32 cellular contexts compared by ENCODE assay signal in the genomic region with DNA sequence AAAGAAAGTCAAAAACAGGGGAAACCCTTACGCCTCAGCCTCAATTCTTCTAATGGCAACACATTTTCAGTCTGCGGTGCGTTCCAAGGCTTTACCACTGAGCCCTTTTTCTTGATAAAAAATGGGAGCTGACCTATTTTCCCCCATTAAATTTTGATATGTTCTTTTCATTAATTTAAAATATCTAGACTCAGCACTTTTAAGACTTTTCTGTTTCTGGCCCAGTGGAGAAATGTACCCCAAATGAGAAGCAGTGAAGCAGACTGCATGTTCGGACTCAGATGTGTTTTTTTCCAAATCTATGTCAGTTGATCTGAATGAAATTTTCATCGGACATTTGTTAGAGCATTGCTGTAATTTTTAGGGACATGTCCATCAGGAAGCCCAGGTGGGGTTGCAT.
DNase-seq lines count a peak whose midpoint lies in the region; ATAC-seq, FAIRE-seq and TF ChIP-seq lines count a peak whose summit lies in the region.
"Had no signal": no experiment of that assay in that cellular context is flagged by ENCODE, and none has a peak within 500 bp of the region (broad histone marks: within the 10 kb centered on the region; RNA-seq: fewer than 3 reads in every experiment).

No MANE protein-coding gene starts in this region.

- CTCF ChIA-PET in HepG2 (lab: Yijun Ruan, JAX; ENCODE audit: low intra/inter-chr PET ratio, low total read pairs) = no interaction called here
- CTCF ChIA-PET in A549 (lab: Yijun Ruan, JAX) = no interaction called here
- CTCF ChIA-PET in IMR-90 (lab: Yijun Ruan, JAX) = no interaction called here

- H3K79me1 ChIP-seq in IMR-90 (ENCODE audit: low read depth in 1 of 2, low read length in 2 of 2) = no peaks in the 10 kb centered on the region

- no peak overlapping the region for H2AK9ac ChIP-seq in IMR-90 (replicated peaks; ENCODE audit: low read depth, low read length, poor library complexity)

- WGBS in HepG2 (ENCODE audit: low lambda C conversion rate) = 37% methylated on average over 5 of the region's 5 CpGs
- WGBS in right lobe of liver (ENCODE audit: insufficient coverage, low coverage, low lambda C conversion rate, missing lambda C conversion rate) = 66% methylated on average over 5 of the region's 5 CpGs
- WGBS in A549 (ENCODE audit: missing lambda C conversion rate) = 29% methylated on average over 5 of the region's 5 CpGs
- 20% methylated on average over 1 of the region's 5 CpGs; no CpG with 5 or more reads in 1 of the 2 experiments for WGBS in IMR-90 (ENCODE audit: extremely low coverage in 2 of 2, insufficient read length in 1 of 2), 2 experiments

- H4K5ac ChIP-seq in IMR-90 (ENCODE audit: low read depth, low read length) = no peak overlapping the region

- TF ChIP-seq RAD21 in HepG2 (CRISPR knock-in tag; IDR thresholded peaks at IDR 0.05) (no peak), A549 (conservative IDR thresholded peaks at IDR 0.05 in 1 of 2, IDR thresholded peaks at IDR 0.05 in 1 of 2) (no peak), IMR-90 (IDR thresholded peaks at IDR 0.05; ENCODE audit: low read length) (no peak)

- H3K23ac ChIP-seq in IMR-90 (ENCODE audit: low read depth, low read length) = no peak overlapping the region

- TF ChIP-seq POLR2A in HepG2 (IDR thresholded peaks at IDR 0.05; ENCODE audit: insufficient read depth in 1 of 2, low read depth in 2 of 2, low read length in 2 of 2) (no peak), right lobe of liver (IDR thresholded peaks at IDR 0.05) (no peak), A549 (IDR thresholded peaks at IDR 0.05; ENCODE audit: low read length) (no peak), IMR-90 (IDR thresholded peaks at IDR 0.05; ENCODE audit: low read depth, low read length) (no peak)

- no peak overlapping the region for H3K9ac ChIP-seq in HepG2 (ENCODE audit: insufficient read depth, low read depth, low read length)
- H3K9ac ChIP-seq in IMR-90 (ENCODE audit: low read depth, low read length) = no peak overlapping the region
- H3K9ac ChIP-seq: BLaER1; BLaER1 treated with 17β-estradiol and CSF1 and Interleukin-3, amounts not matched to agents 10 nM and 100 nM had no signal

- H2BK15ac ChIP-seq in IMR-90 (ENCODE audit: low read depth, low read length) = no peak overlapping the region

- no peaks in the 10 kb centered on the region; the same call in 1 of the 2 replicates for H4K20me1 ChIP-seq in HepG2 (ENCODE audit: insufficient read depth, low read length)
- no peaks in the 10 kb centered on the region for H4K20me1 ChIP-seq in IMR-90 (ENCODE audit: insufficient read depth, low read length)
- H4K20me1 ChIP-seq: BLaER1; BLaER1 treated with 17β-estradiol and CSF1 and Interleukin-3, amounts not matched to agents 10 nM and 100 nM had no signal

- POLR2A ChIA-PET in HepG2 (lab: Yijun Ruan, JAX) (no interaction called here), A549 (lab: Yijun Ruan, JAX) (no interaction called here), IMR-90 (lab: Charles Lee; ENCODE audit: unreplicated experiment) (no interaction called here)

- no peak overlapping the region for H2BK20ac ChIP-seq in IMR-90 (ENCODE audit: low read depth, low read length)

- H3K4me2 ChIP-seq in HepG2 (ENCODE audit: low read depth, low read length) (no peak overlapping the region), A549 (no peak overlapping the region), IMR-90 (ENCODE audit: low read depth, low read length) (no peak overlapping the region)
- H3K4me2 ChIP-seq: BLaER1; BLaER1 treated with 17β-estradiol and CSF1 and Interleukin-3, amounts not matched to agents 10 nM and 100 nM had no signal

- H3K27me3 ChIP-seq in HepG2 (ENCODE audit: control insufficient read depth in 1 of 2, insufficient read depth in 2 of 2, low read length in 2 of 2) (peaks cover 0 to 3% of the 10 kb centered on the region in 2 experiments; a peak in 1 of 5 replicates), right lobe of liver (no peaks in the 10 kb centered on the region), IMR-90 (ENCODE audit: control insufficient read depth, insufficient read depth, low read length) (no peaks in the 10 kb centered on the region), H7 (ENCODE audit: control insufficient read depth, insufficient read depth, low read length) (no peaks in the 10 kb centered on the region)
- H3K27me3 ChIP-seq: BE2C; BLaER1; BLaER1 treated with 17β-estradiol and CSF1 and Interleukin-3, amounts not matched to agents 10 nM and 100 nM had no signal

- no peak overlapping the region for H2BK5ac ChIP-seq in IMR-90 (ENCODE audit: low read depth, low read length, poor library complexity, severe bottlenecking)

- H3K4me1 ChIP-seq in HepG2 (ENCODE audit: insufficient read depth, low read length) (no peaks in the 10 kb centered on the region), right lobe of liver (no peaks in the 10 kb centered on the region), A549 (no peaks in the 10 kb centered on the region), IMR-90 (ENCODE audit: control insufficient read depth, insufficient read depth, low read length) (no peaks in the 10 kb centered on the region)
- H3K4me1 ChIP-seq: BE2C; BLaER1; BLaER1 treated with 17β-estradiol and CSF1 and Interleukin-3, amounts not matched to agents 10 nM and 100 nM; Caco-2 had no signal

- H2AFZ ChIP-seq in HepG2 (ENCODE audit: low read length) (no peak overlapping the region), IMR-90 (replicated peaks; ENCODE audit: low read length, poor library complexity) (no peak overlapping the region)

- no peaks in the 10 kb centered on the region for H3K79me2 ChIP-seq in HepG2 (ENCODE audit: insufficient read depth, low read length)

- TF ChIP-seq EP300 in HepG2 (IDR thresholded peaks at IDR 0.05; ENCODE audit: low read depth in 2 of 2, low read length in 2 of 2) (no peak), HepG2 (CRISPR knock-in tag; IDR thresholded peaks at IDR 0.05; ENCODE audit: borderline replicate concordance) (no peak), A549 (IDR thresholded peaks at IDR 0.05) (no peak)

- dilution Hi-C loops in IMR-90 (cut with HindIII; ENCODE audit: low sequenced_read_pairs, unreplicated experiment) = no loop called here

- FAIRE-seq in HepG2 (lab: Jason Lieb, UNC) (no peak), A549 (lab: Jason Lieb, UNC) (no peak)
- FAIRE-seq: A204.1, D721Med had no signal

- H3K9me3 ChIP-seq in HepG2 (ENCODE audit: low read length) = no peaks in the 10 kb centered on the region
- no peaks in the 10 kb centered on the region for H3K9me3 ChIP-seq in right lobe of liver
- no peaks in the 10 kb centered on the region for H3K9me3 ChIP-seq in A549
- H3K9me3 ChIP-seq in IMR-90 (ENCODE audit: control insufficient read depth, insufficient read depth, low read length) = no peaks in the 10 kb centered on the region; the same call in 1 of the 2 replicates
- H3K9me3 ChIP-seq: BE2C, BLaER1, Caco-2 had no signal

- no peak overlapping the region for H4K91ac ChIP-seq in IMR-90 (ENCODE audit: insufficient read depth, low read depth, low read length)

- no peaks in the 10 kb centered on the region for H3K9me1 ChIP-seq in IMR-90 (ENCODE audit: insufficient read depth, low read length)

- H3K18ac ChIP-seq in IMR-90 (ENCODE audit: low read depth, low read length) = no peak overlapping the region

- DNase-seq in HepG2 (ENCODE audit: low spot score) = no peak
- no peak for DNase-seq in right lobe of liver
- no peak for DNase-seq in A549 (ENCODE audit: low read depth in 1 of 2, low spot score in 1 of 2)
- DNase-seq in IMR-90 = no peak
- DNase-seq in activated T-cell treated with anti-CD3 and anti-CD28 coated beads, Interleukin-2, amount 50 U/mL, for 1 hour = no peak
- no peak for DNase-seq in H7
- DNase-seq: 8988T; ACHN; AML-193; BE2C; C1 segment of cervical spinal cord; Caco-2; Calu3; CD4-positive, alpha-beta memory T cell; CD4-positive, alpha-beta T cell; CD4-positive, CD25-positive, alpha-beta regulatory T cell; CD8-positive, alpha-beta memory T cell; CD8-positive, alpha-beta T cell; COR-L47; DMS 273 treated with DMSO at 0.1 percent for 48 hours; DMS153; DMS53; DMS79; DMS79 treated with DMSO at 0.1 percent for 48 hours; DND-41; EL had no signal

- H3K27ac ChIP-seq in HepG2 (ENCODE audit: extremely low read length, insufficient read depth, low read length) (no peak overlapping the region), right lobe of liver (no peak overlapping the region), A549 (no peak overlapping the region), IMR-90 (ENCODE audit: insufficient read depth, low read length) (no peak overlapping the region)
- H3K27ac ChIP-seq: 22Rv1; BLaER1; BLaER1 treated with 17β-estradiol and CSF1 and Interleukin-3, amounts not matched to agents 10 nM and 100 nM; C4-2B had no signal

- no peak overlapping the region for H4K8ac ChIP-seq in IMR-90 (ENCODE audit: low read depth in 2 of 2, low read length in 2 of 2)

- no peak overlapping the region for H3K4ac ChIP-seq in IMR-90 (ENCODE audit: low read depth, low read length)

- in situ Hi-C loops in HepG2 (cut with HindIII; ENCODE audit: extremely low pct_ligation_motif_present, low pct_unique_long_range_greater_than_20kb) = no loop called here
- in situ Hi-C loops in IMR-90 (cut with MboI; ENCODE audit: low sequenced_read_pairs) = no loop called here

- TF ChIP-seq CTCF in HepG2 (CRISPR knock-in tag; IDR thresholded peaks at IDR 0.05) (no peak), right lobe of liver (IDR thresholded peaks at IDR 0.05) (no peak), A549 (IDR thresholded peaks at IDR 0.05) (no peak), IMR-90 (conservative IDR thresholded peaks at IDR 0.05; ENCODE audit: low read depth, low read length) (no peak)

- H3K56ac ChIP-seq in IMR-90 (ENCODE audit: extremely low read depth, insufficient read depth, low read length) = no peak overlapping the region

- no peak overlapping the region for H2AK5ac ChIP-seq in IMR-90 (ENCODE audit: low read depth, low read length)

- ATAC-seq in HepG2 (no peak), right lobe of liver (no peak), A549 (no peak), IMR-90 (ENCODE audit: low read depth) (no peak)
- ATAC-seq: CD8-positive, alpha-beta T cell had no signal

- H3K36me3 ChIP-seq in HepG2 (replicated peaks in 1 of 2; ENCODE audit: control insufficient read depth in 1 of 2, insufficient read depth in 2 of 2, low read length in 2 of 2) (no peaks in the 10 kb centered on the region), right lobe of liver (no peaks in the 10 kb centered on the region), IMR-90 (ENCODE audit: control insufficient read depth, insufficient read depth, low read length) (no peaks in the 10 kb centered on the region), H7 (replicated peaks; ENCODE audit: control insufficient read depth, insufficient read depth, low read length) (no peaks in the 10 kb centered on the region)
- H3K36me3 ChIP-seq: BE2C; BLaER1; BLaER1 treated with 17β-estradiol and CSF1 and Interleukin-3, amounts not matched to agents 10 nM and 100 nM had no signal

- no TSS peak for BruUV-seq in HepG2 (replicated peaks; lab: Mats Ljungman, UMichigan)
- no TSS peak for BruUV-seq in IMR-90 (replicated peaks; lab: Mats Ljungman, UMichigan)

- intact Hi-C loops in HepG2 (cut with micrococcal nuclease; ENCODE audit: unreplicated experiment) (no loop called here), right lobe of liver (cut with DNase I) (no loop called here), IMR-90 (cut with micrococcal nuclease) (no loop called here)

- H2BK120ac ChIP-seq in IMR-90 (ENCODE audit: low read depth, low read length) = no peak overlapping the region

- H3K4me3 ChIP-seq in HepG2 (replicated peaks in 1 of 3; ENCODE audit: insufficient read depth in 1 of 3, low read depth in 2 of 3, low read length in 3 of 3) = no peak overlapping the region
- H3K4me3 ChIP-seq in right lobe of liver = no peak overlapping the region
- H3K4me3 ChIP-seq in A549 = no peak overlapping the region
- H3K4me3 ChIP-seq in IMR-90 (ENCODE audit: insufficient read depth, low read depth, low read length) = no peak overlapping the region
- no peak overlapping the region for H3K4me3 ChIP-seq in H7 (ENCODE audit: insufficient read depth, low read depth, low read length)
- H3K4me3 ChIP-seq: BLaER1; BLaER1 treated with 17β-estradiol and CSF1 and Interleukin-3, amounts not matched to agents 10 nM and 100 nM had no signal

- H3K14ac ChIP-seq in IMR-90 (replicated peaks; ENCODE audit: low read depth, low read length) = no peak overlapping the region
